In genomic region chr1:77585610-77586314, GRCh38 we compare ENCODE assay signal across 30 cellular contexts.
DNase-seq lines count a peak whose midpoint lies in the region; ATAC-seq and TF ChIP-seq lines count a peak whose summit lies in the region.
"Had no signal": no experiment of that assay in that cellular context is flagged by ENCODE, and none has a peak within 500 bp of the region (broad histone marks: within the 10 kb centered on the region; RNA-seq: fewer than 3 reads in every experiment).

No MANE protein-coding gene starts in this region.

- 0 out of 2 replicates have a peak overlapping the region, but pooled peaks have one; percentile 11 for H3K4me2 ChIP-seq in OCI-LY1 (ENCODE audit: low read length)

- H3K36me3 ChIP-seq in OCI-LY1 (ENCODE audit: insufficient read depth, low read length) (peaks cover 23% of the 10 kb centered on the region), endocrine pancreas (ENCODE audit: control insufficient read depth, insufficient read depth, low read length) (no peaks in the 10 kb centered on the region)
- H3K36me3 ChIP-seq: prostate gland, uterus had no signal

- H3K9ac ChIP-seq in OCI-LY1 (ENCODE audit: low read length) (no peak overlapping the region), endocrine pancreas (ENCODE audit: control insufficient read depth, insufficient read depth, low read length) (no peak overlapping the region)

- no peak for ATAC-seq in activated T-cell treated with anti-CD3 and anti-CD28 coated beads, Interleukin-2, amount 50 U/mL, for 72 hours (replicated peaks in 1 of 2)
- ATAC-seq in activated T-cell treated with anti-CD3 and anti-CD28 coated beads, Interleukin-2, amount 50 U/mL, for 4 hours, result no peak
- no peak for ATAC-seq in GM19351 (IDR thresholded peaks at IDR 0.05; ENCODE audit: unreplicated experiment)
- ATAC-seq in HG03565 (IDR thresholded peaks at IDR 0.05; ENCODE audit: unreplicated experiment), result no peak
- ATAC-seq: left cardiac atrium; stimulated activated naive B cell treated with anti-CD40 and anti-IgM and Interleukin-4, amounts not matched to agents 10 μg/mL and 1 μg/mL and 100 μg/mL, for 72 hours had no signal

- H3K9me3 ChIP-seq in OCI-LY1 (ENCODE audit: low read length) (no peaks in the 10 kb centered on the region), endocrine pancreas (ENCODE audit: control insufficient read depth, low read length) (no peaks in the 10 kb centered on the region)
- H3K9me3 ChIP-seq: esophagus squamous epithelium, prostate gland, testis, uterus had no signal

- no peaks in the 10 kb centered on the region for H3K9me2 ChIP-seq in OCI-LY1 (ENCODE audit: low read depth, low read length)

- DNase-seq in activated T-cell treated with anti-CD3 and anti-CD28 coated beads, Interleukin-2, amount 50 U/mL, for 72 hours, result no peak
- DNase-seq in activated T-cell treated with anti-CD3 and anti-CD28 coated beads, Interleukin-2, amount 50 U/mL, for 4 hours, result no peak
- no peak for DNase-seq in neural crest cell (ENCODE audit: low read depth, low spot score)
- DNase-seq in HK-2 (ENCODE audit: unreplicated experiment), result no peak
- DNase-seq: activated CD4-positive, alpha-beta T cell treated with anti-CD3 and anti-CD28 coated beads for 4 hours; activated CD8-positive, alpha-beta memory T cell treated with anti-CD3 and anti-CD28 coated beads for 24 hours; activated naive CD4-positive, alpha-beta T cell treated with anti-CD3 and anti-CD28 coated beads, Interleukin-2, amount 10 ng/mL, durations not matched to agents 7 days and 5 days; activated T-cell treated with anti-CD3 and anti-CD28 coated beads, Interleukin-2, amount 50 U/mL, for 1 hour; anterior cingulate cortex; esophagus squamous epithelium; foreskin melanocyte; HCEC 1CT; KG1; left cardiac atrium; NCI-H1417 treated with DMSO at 0.1 percent for 48 hours; NCI-H2081; NCI-H226; NCI-H69; stimulated activated CD4-positive, alpha-beta T cell treated with anti-CD3 and anti-CD28 coated beads, Interleukin-4, amount 100 ng/mL, for 4 hours; stimulated activated naive B cell treated with anti-CD40 and anti-IgM and Interleukin-4, amounts not matched to agents 10 μg/mL and 1 μg/mL and 100 μg/mL, for 72 hours; T-helper 2 cell; testis; uterus had no signal

- H3K36me3 Mint-ChIP-seq in activated T-cell treated with anti-CD3 and anti-CD28 coated beads, Interleukin-2, amount 50 U/mL, for 72 hours (ENCODE audit: insufficient read depth in 2 of 2), result peaks cover 0 to 5% of the 10 kb centered on the region in 2 donors
- peaks cover 22% of the 10 kb centered on the region for H3K36me3 Mint-ChIP-seq in activated T-cell treated with anti-CD3 and anti-CD28 coated beads, Interleukin-2, amount 50 U/mL, for 4 hours (ENCODE audit: insufficient read depth)
- peaks cover 16% of the 10 kb centered on the region for H3K36me3 Mint-ChIP-seq in neural crest cell (ENCODE audit: low read depth)

- TF ChIP-seq CTCF in OCI-LY1 (IDR thresholded peaks at IDR 0.05; ENCODE audit: low read length) (no peak), neural crest cell (conservative IDR thresholded peaks at IDR 0.05) (no peak)

- H3K27me3 ChIP-seq in OCI-LY1 (ENCODE audit: insufficient read depth, low read length) (no peaks in the 10 kb centered on the region), endocrine pancreas (ENCODE audit: control insufficient read depth, insufficient read depth, low read length) (no peaks in the 10 kb centered on the region)
- H3K27me3 ChIP-seq: esophagus squamous epithelium, testis, uterus had no signal

- H3K27ac Mint-ChIP-seq in activated T-cell treated with anti-CD3 and anti-CD28 coated beads, Interleukin-2, amount 50 U/mL, for 72 hours, result peak overlapping the region; percentile 68
- H3K27ac Mint-ChIP-seq in neural crest cell (ENCODE audit: unreplicated experiment), result peak overlapping the region; percentile 5
- H3K27ac Mint-ChIP-seq: activated naive CD4-positive, alpha-beta T cell treated with anti-CD3 and anti-CD28 coated beads, Interleukin-2, amount 10 ng/mL, durations not matched to agents 7 days and 5 days; stimulated activated naive B cell treated with anti-CD40 and anti-IgM and Interleukin-4, amounts not matched to agents 10 μg/mL and 1 μg/mL and 100 μg/mL, for 72 hours had no signal

- H3K4me1 Mint-ChIP-seq in activated T-cell treated with anti-CD3 and anti-CD28 coated beads, Interleukin-2, amount 50 U/mL, for 72 hours (ENCODE audit: low read depth), result peaks cover 16% of the 10 kb centered on the region
- peaks cover 12% of the 10 kb centered on the region for H3K4me1 Mint-ChIP-seq in activated T-cell treated with anti-CD3 and anti-CD28 coated beads, Interleukin-2, amount 50 U/mL, for 4 hours (ENCODE audit: low read depth)
- no peaks in the 10 kb centered on the region for H3K4me1 Mint-ChIP-seq in neural crest cell
- H3K4me1 Mint-ChIP-seq: activated naive CD4-positive, alpha-beta T cell treated with anti-CD3 and anti-CD28 coated beads, Interleukin-2, amount 10 ng/mL, durations not matched to agents 7 days and 5 days had no signal

- no peak overlapping the region for H3K27ac ChIP-seq in OCI-LY1 (ENCODE audit: low read depth, low read length, poor library complexity, severe bottlenecking)
- H3K27ac ChIP-seq: coronary artery, esophagus squamous epithelium, prostate gland, RWPE1, testis, uterus had no signal

- no peaks in the 10 kb centered on the region for H3K9me3 Mint-ChIP-seq in activated T-cell treated with anti-CD3 and anti-CD28 coated beads, Interleukin-2, amount 50 U/mL, for 72 hours
- no peaks in the 10 kb centered on the region for H3K9me3 Mint-ChIP-seq in activated T-cell treated with anti-CD3 and anti-CD28 coated beads, Interleukin-2, amount 50 U/mL, for 4 hours
- H3K9me3 Mint-ChIP-seq in neural crest cell, result peaks cover 3% of the 10 kb centered on the region
- H3K9me3 Mint-ChIP-seq: activated naive CD4-positive, alpha-beta T cell treated with anti-CD3 and anti-CD28 coated beads, Interleukin-2, amount 10 ng/mL, durations not matched to agents 7 days and 5 days; stimulated activated naive B cell treated with anti-CD40 and anti-IgM and Interleukin-4, amounts not matched to agents 10 μg/mL and 1 μg/mL and 100 μg/mL, for 72 hours had no signal

- no peaks in the 10 kb centered on the region for H3F3A ChIP-seq in OCI-LY1 (ENCODE audit: insufficient read depth, low read length)

- no peak overlapping the region for H3K4me3 Mint-ChIP-seq in activated T-cell treated with anti-CD3 and anti-CD28 coated beads, Interleukin-2, amount 50 U/mL, for 72 hours
- H3K4me3 Mint-ChIP-seq in activated T-cell treated with anti-CD3 and anti-CD28 coated beads, Interleukin-2, amount 50 U/mL, for 4 hours, result no peak overlapping the region
- no peak overlapping the region for H3K4me3 Mint-ChIP-seq in neural crest cell
- H3K4me3 Mint-ChIP-seq: activated naive CD4-positive, alpha-beta T cell treated with anti-CD3 and anti-CD28 coated beads, Interleukin-2, amount 10 ng/mL, durations not matched to agents 7 days and 5 days; stimulated activated naive B cell treated with anti-CD40 and anti-IgM and Interleukin-4, amounts not matched to agents 10 μg/mL and 1 μg/mL and 100 μg/mL, for 72 hours had no signal

- H3K4me3 ChIP-seq in OCI-LY1 (ENCODE audit: low read depth, low read length, poor library complexity, severe bottlenecking), result no peak overlapping the region
- H3K4me3 ChIP-seq in endocrine pancreas (ENCODE audit: control insufficient read depth, insufficient read depth, low read length), result peak overlapping the region; percentile 74
- H3K4me3 ChIP-seq: coronary artery, esophagus squamous epithelium, prostate gland, testis, uterus had no signal

- H3K79me2 ChIP-seq in OCI-LY1 (ENCODE audit: insufficient read depth, low read length), result no peaks in the 10 kb centered on the region

- no peaks in the 10 kb centered on the region for H3K27me3 Mint-ChIP-seq in activated T-cell treated with anti-CD3 and anti-CD28 coated beads, Interleukin-2, amount 50 U/mL, for 72 hours (ENCODE audit: low read depth)
- H3K27me3 Mint-ChIP-seq in activated T-cell treated with anti-CD3 and anti-CD28 coated beads, Interleukin-2, amount 50 U/mL, for 4 hours (ENCODE audit: low read depth), result no peaks in the 10 kb centered on the region
- H3K27me3 Mint-ChIP-seq in neural crest cell (ENCODE audit: low read depth), result no peaks in the 10 kb centered on the region
- H3K27me3 Mint-ChIP-seq: activated naive CD4-positive, alpha-beta T cell treated with anti-CD3 and anti-CD28 coated beads, Interleukin-2, amount 10 ng/mL, durations not matched to agents 7 days and 5 days; stimulated activated naive B cell treated with anti-CD40 and anti-IgM and Interleukin-4, amounts not matched to agents 10 μg/mL and 1 μg/mL and 100 μg/mL, for 72 hours had no signal

- no peaks in the 10 kb centered on the region for H4K20me1 ChIP-seq in OCI-LY1 (ENCODE audit: insufficient read depth, low read length)

- H3K4me1 ChIP-seq in OCI-LY1 (ENCODE audit: insufficient read depth, low read length, severe bottlenecking), result peaks cover 6% of the 10 kb centered on the region
- peaks cover 24% of the 10 kb centered on the region for H3K4me1 ChIP-seq in endocrine pancreas (ENCODE audit: control insufficient read depth, insufficient read depth, low read length)
- H3K4me1 ChIP-seq: esophagus squamous epithelium, prostate gland, testis, uterus had no signal

- no peak overlapping the region for H2AFZ ChIP-seq in OCI-LY1 (ENCODE audit: low read length)
